12 cellular contexts compared by ENCODE assay signal in the genomic region with DNA sequence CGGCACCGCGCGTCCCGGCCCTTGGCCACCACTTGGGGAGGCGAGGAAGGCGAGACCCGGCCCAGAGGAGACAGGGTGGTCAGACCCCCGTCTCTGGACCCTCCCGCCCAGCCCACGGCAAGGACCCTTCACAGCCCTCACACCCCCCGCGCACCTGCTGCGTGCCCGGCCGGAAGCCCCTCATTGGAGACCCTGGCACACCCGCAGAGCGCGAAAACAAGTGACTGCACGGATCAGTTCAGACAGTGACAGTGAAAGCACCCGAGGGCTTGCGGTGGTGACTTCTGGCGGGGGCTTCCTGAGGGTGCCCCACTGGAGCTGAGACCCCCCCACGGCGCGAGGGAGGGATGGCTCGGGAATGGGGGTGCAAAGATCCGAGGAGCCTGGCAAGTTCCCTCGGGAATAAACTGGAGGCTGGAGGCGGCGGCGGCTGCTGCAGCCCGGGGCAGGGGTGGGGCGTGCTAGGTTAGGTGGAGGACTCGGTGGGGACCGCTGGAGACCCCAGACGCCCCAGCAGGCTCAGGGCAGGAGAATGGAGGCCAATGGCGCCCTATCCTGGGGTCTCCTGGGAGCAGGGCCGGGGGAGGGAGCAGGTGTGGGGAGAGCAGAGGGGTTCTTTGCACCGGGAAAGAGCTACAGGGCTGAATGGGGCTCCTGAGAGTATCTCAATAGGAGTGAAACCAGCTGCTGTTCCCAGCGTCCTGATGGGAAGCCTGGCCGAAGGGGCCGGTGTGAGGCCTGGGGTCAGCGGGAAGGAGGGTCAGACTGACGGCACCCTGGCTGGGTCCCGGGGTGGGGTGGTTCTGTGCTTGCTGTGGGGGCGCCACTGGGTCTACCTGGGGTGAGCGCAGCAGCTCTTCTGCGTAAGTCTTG. TPM values are rescaled to one million over a fixed set of nuclear protein-coding genes. Genes with fewer than 3 reads are reported as not detected.
DNase-seq lines count a peak whose midpoint lies in the region; ATAC-seq and TF ChIP-seq lines count a peak whose summit lies in the region.
"Had no signal": no experiment of that assay in that cellular context is flagged by ENCODE, and none has a peak within 500 bp of the region (broad histone marks: within the 10 kb centered on the region; RNA-seq: fewer than 3 reads in every experiment).

No MANE protein-coding gene starts in this region.

- H3F3A ChIP-seq in neural cell (ENCODE audit: insufficient read depth, low read length, poor library complexity, severe bottlenecking), result peaks cover 5% of the 10 kb centered on the region

- peak overlapping the region; percentile 79 for H3K9ac ChIP-seq in neural cell (ENCODE audit: low read length)

- H3K36me3 Mint-ChIP-seq in effector memory CD8-positive, alpha-beta T cell (ENCODE audit: insufficient read depth), result peaks cover 9% of the 10 kb centered on the region
- H3K36me3 Mint-ChIP-seq: activated CD8-positive, alpha-beta memory T cell treated with anti-CD3 and anti-CD28 coated beads, Interleukin-2, amount 10 ng/mL, durations not matched to agents 7 days and 5 days had no signal

- H3K9me3 Mint-ChIP-seq in effector memory CD8-positive, alpha-beta T cell, result no peaks in the 10 kb centered on the region

- peak overlapping the region; percentile 4; the same call in 1 of the 2 replicates for H3K4me3 ChIP-seq in HEK293 (ENCODE audit: low read depth, low read length)
- peak overlapping the region; percentile 73 for H3K4me3 ChIP-seq in neural cell (ENCODE audit: low read length)

- H3K9me2 ChIP-seq in neural cell (ENCODE audit: insufficient read depth, low read length), result no peaks in the 10 kb centered on the region

- H3K27me3 ChIP-seq in neural cell (ENCODE audit: insufficient read depth, low read depth, low read length), result peaks cover 10% of the 10 kb centered on the region

- peaks cover 5% of the 10 kb centered on the region for H3K4me1 ChIP-seq in HEK293 (ENCODE audit: control insufficient read depth, insufficient read depth, low read length)

- peaks cover 28% of the 10 kb centered on the region for H4K20me1 ChIP-seq in neural cell (ENCODE audit: insufficient read depth)

- TF ChIP-seq CTCF in HEK293 (tag by site-specific recombination; IDR thresholded peaks at IDR 0.05) (no peak), neural cell (IDR thresholded peaks at IDR 0.05; ENCODE audit: poor library complexity, severe bottlenecking) (no peak), GM13977 (IDR thresholded peaks at IDR 0.05; ENCODE audit: extremely low read depth, insufficient read depth, missing control alignments) (no peak)

- peak overlapping the region; percentile 2 for H2AFZ ChIP-seq in neural cell (ENCODE audit: low read depth, low read length)

- POLR2A ChIA-PET in HEK293 (lab: Yijun Ruan, JAX), result interaction anchor here (0.6 to 2.3 kb wide), 4 partner anchors 11 to 43 kb away, joined by 3 to 8 read pairs (median 4); partner anchors contain the start of genes ANTKMT and STUB1

- H3K27me3 Mint-ChIP-seq in effector memory CD8-positive, alpha-beta T cell, result peaks cover 42 to 81% of the 10 kb centered on the region in 2 donors

- ATAC-seq in effector memory CD8-positive, alpha-beta T cell (replicated peaks), result no peak
- no peak for ATAC-seq in HG02763 (IDR thresholded peaks at IDR 0.05; ENCODE audit: unreplicated experiment)
- ATAC-seq: activated CD8-positive, alpha-beta memory T cell treated with anti-CD3 and anti-CD28 coated beads, Interleukin-2, amount 10 ng/mL, durations not matched to agents 7 days and 5 days had no signal

- TF ChIP-seq RAD21 in neural cell (conservative IDR thresholded peaks at IDR 0.05), result no peak

- DNase-seq in NCI-H2227 (lab: John Stamatoyannopoulos, UW; ENCODE audit: unreplicated experiment) (peak; percentile 47), NCI-H2227 treated with DMSO at 0.1 percent for 48 hours (lab: John Stamatoyannopoulos, UW) (no peak), GM13977 (ENCODE audit: low spot score) (no peak)
- no peak for DNase-seq in effector memory CD8-positive, alpha-beta T cell
- DNase-seq: ACHN; activated CD8-positive, alpha-beta memory T cell treated with anti-CD3 and anti-CD28 coated beads, Interleukin-2, amount 10 ng/mL, durations not matched to agents 7 days and 5 days; NK-92 treated with Interleukin-12 subunit alpha and Interleukin-12 subunit beta, amount 100 ng/mL, for 24 hours; small intestine had no signal

- no peak overlapping the region for H3K27ac ChIP-seq in HEK293 (ENCODE audit: extremely low read depth, low read depth, low read length)
- H3K27ac ChIP-seq in angular gyrus (ENCODE audit: low read depth, low read length), result peak overlapping the region; percentile 88
- H3K27ac ChIP-seq in neural cell (ENCODE audit: low read length), result peak overlapping the region; percentile 86

- H3K9me3 ChIP-seq in HEK293 (ENCODE audit: control insufficient read depth, insufficient read depth, low read depth, low read length) (no peaks in the 10 kb centered on the region), neural cell (ENCODE audit: low read length) (no peaks in the 10 kb centered on the region)

- in situ Hi-C loops in GM13977 (cut with MboI; ENCODE audit: low pct_unique_long_range_greater_than_20kb, low sequenced_read_pairs, unreplicated experiment), result no loop called here

- peaks cover 39% of the 10 kb centered on the region for H3K79me2 ChIP-seq in neural cell (replicated peaks; ENCODE audit: insufficient read depth, low read length)

- H3K27ac Mint-ChIP-seq in effector memory CD8-positive, alpha-beta T cell, result no peak overlapping the region
- H3K27ac Mint-ChIP-seq: activated CD8-positive, alpha-beta memory T cell treated with anti-CD3 and anti-CD28 coated beads, Interleukin-2, amount 10 ng/mL, durations not matched to agents 7 days and 5 days had no signal

- H3K4me3 Mint-ChIP-seq in effector memory CD8-positive, alpha-beta T cell, result peak overlapping the region in 1 of 2 donors; percentile 27
- H3K4me3 Mint-ChIP-seq: activated CD8-positive, alpha-beta memory T cell treated with anti-CD3 and anti-CD28 coated beads, Interleukin-2, amount 10 ng/mL, durations not matched to agents 7 days and 5 days had no signal

- no peaks in the 10 kb centered on the region for H3K36me3 ChIP-seq in HEK293 (ENCODE audit: control insufficient read depth in 2 of 2, insufficient read depth in 1 of 2, low read length in 2 of 2)
- H3K36me3 ChIP-seq in neural cell (ENCODE audit: insufficient read depth, low read length), result no peaks in the 10 kb centered on the region

- TF ChIP-seq EP300 in neural cell (conservative IDR thresholded peaks at IDR 0.05; ENCODE audit: poor library complexity, severe bottlenecking), result no peak

- H3K4me1 Mint-ChIP-seq in effector memory CD8-positive, alpha-beta T cell (ENCODE audit: low read depth in 2 of 2), result peaks cover 0 to 5% of the 10 kb centered on the region in 2 donors
- H3K4me1 Mint-ChIP-seq: activated CD8-positive, alpha-beta memory T cell treated with anti-CD3 and anti-CD28 coated beads, Interleukin-2, amount 10 ng/mL, durations not matched to agents 7 days and 5 days had no signal

- CTCF ChIA-PET in HEK293 (lab: Yijun Ruan, JAX), result interaction anchor here (0.6 to 1.1 kb wide), 3 partner anchors 10 to 79 kb away, joined by 3 to 5 read pairs (median 3); no protein-coding TSS in a partner anchor

- H3K4me2 ChIP-seq in neural cell (ENCODE audit: low read length), result peak overlapping the region; percentile 80

TF ChIP-seq in HEK293, 187 proteins besides CTCF, POLR2A, EP300 and RAD21 (continues in another document):
- TF ChIP-seq ZNF626 (tag by site-specific recombination; IDR thresholded peaks at IDR 0.05) (no peak), ZNF416 (tag by site-specific recombination; IDR thresholded peaks at IDR 0.05) (no peak), GLI4 (tag by site-specific recombination; IDR thresholded peaks at IDR 0.05) (no peak), GLIS2 (tag by site-specific recombination; IDR thresholded peaks at IDR 0.05) (peak; percentile 84), ZNF311 (tag by site-specific recombination; IDR thresholded peaks at IDR 0.05; ENCODE audit: borderline replicate concordance) (no peak)
- TF ChIP-seq, protein P1, sequence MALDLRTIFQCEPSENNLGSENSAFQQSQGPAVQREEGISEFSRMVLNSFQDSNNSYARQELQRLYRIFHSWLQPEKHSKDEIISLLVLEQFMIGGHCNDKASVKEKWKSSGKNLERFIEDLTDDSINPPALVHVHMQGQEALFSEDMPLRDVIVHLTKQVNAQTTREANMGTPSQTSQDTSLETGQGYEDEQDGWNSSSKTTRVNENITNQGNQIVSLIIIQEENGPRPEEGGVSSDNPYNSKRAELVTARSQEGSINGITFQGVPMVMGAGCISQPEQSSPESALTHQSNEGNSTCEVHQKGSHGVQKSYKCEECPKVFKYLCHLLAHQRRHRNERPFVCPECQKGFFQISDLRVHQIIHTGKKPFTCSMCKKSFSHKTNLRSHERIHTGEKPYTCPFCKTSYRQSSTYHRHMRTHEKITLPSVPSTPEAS (tag by site-specific recombination; IDR thresholded peaks at IDR 0.05), result no peak

TF ChIP-seq in neural cell, 6 proteins besides CTCF, POLR2A, EP300 and RAD21:
- peak; percentile 27 for TF ChIP-seq POLR2AphosphoS5 (IDR thresholded peaks at IDR 0.05)
- TF ChIP-seq SMC3 (conservative IDR thresholded peaks at IDR 0.05; ENCODE audit: poor library complexity), result no peak

RNA-seq across cellular contexts. Expression of gene FBXL16, which starts 0.8 kb away (rescaled TPM):
- 3.4 and 6.1 TPM in 2 replicates for polyA plus RNA-seq in neural cell
- 8.0 and 10.8 TPM in 2 replicates for polyA minus RNA-seq in neural cell

RNA-seq across cellular contexts. Expression of gene METRN, which starts 8.5 kb away (rescaled TPM):
- 37.6 and 56.1 TPM in 2 replicates for polyA plus RNA-seq in neural cell
- polyA minus RNA-seq in neural cell, result 16.4 and 20.0 TPM in 2 replicates

RNA-seq across cellular contexts. Expression of gene ANTKMT, which starts 14.5 kb away (rescaled TPM):
- polyA plus RNA-seq in neural cell, result 73.4 and 98.7 TPM in 2 replicates
- 10.5 and 18.7 TPM in 2 replicates for polyA minus RNA-seq in neural cell

RNA-seq across cellular contexts. Expression of gene WDR24, which starts 16.2 kb away (rescaled TPM):
- 23.0 and 28.8 TPM in 2 replicates for polyA plus RNA-seq in neural cell
- polyA minus RNA-seq in neural cell, result 12.4 and 12.6 TPM in 2 replicates

RNA-seq across cellular contexts. Expression of gene CCDC78, which starts 19.8 kb away (rescaled TPM):
- 8.8 and 10.7 TPM in 2 replicates for polyA plus RNA-seq in neural cell
- polyA minus RNA-seq in neural cell, result 3.6 and 5.8 TPM in 2 replicates
